8 cellular contexts compared by ENCODE assay signal in the genomic region with DNA sequence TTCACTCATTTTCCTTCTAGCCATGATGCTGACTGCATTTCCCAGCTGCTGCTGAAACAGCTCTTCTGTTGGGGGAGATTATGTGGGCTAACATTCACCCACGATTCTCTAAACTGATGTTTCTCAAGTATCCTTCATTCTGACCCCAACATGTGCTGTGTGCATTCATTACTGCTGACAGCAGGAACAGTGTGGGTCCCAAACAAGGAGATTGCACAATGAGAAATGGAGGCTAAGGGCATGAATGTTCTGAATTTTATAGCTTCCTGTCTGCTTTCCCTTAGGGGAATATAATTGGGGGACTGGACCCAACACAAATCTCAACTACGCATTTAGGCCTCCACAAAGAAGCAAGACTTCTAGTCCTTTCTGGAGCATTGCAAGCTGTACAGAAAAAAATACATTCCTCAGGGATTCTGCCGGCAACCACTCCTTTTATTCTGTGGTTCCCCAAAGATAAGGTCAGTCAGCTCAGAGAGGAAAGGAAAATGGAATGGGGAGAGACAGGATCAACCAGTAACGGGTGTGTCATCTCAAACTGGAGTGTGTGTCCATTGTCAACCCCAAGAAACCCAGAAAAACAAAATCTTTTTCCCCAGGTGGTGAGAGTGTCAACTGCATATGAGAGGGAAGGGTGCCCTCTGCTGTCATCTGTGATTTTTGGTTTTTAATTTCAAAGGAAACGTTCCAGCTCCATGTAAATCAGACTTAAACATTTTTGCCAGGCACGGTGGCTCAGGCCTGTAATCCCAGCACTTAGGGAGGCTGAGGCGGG.
DNase-seq lines count a peak whose midpoint lies in the region; ATAC-seq and TF ChIP-seq lines count a peak whose summit lies in the region.

No MANE protein-coding gene starts in this region.

- H3K36me3 ChIP-seq in muscle layer of colon (ENCODE audit: insufficient read depth, low read length) (no peaks in the 10 kb centered on the region), testis (ENCODE audit: low read depth, missing control alignments) (no peaks in the 10 kb centered on the region)

- no peak overlapping the region for H3K4me3 ChIP-seq in muscle layer of colon (ENCODE audit: low read depth in 1 of 2, low read length in 2 of 2)
- H3K4me3 ChIP-seq in testis: no peak overlapping the region

- H3K9me3 ChIP-seq in muscle layer of colon (ENCODE audit: low read length): no peaks in the 10 kb centered on the region
- H3K9me3 ChIP-seq in testis: no peaks in the 10 kb centered on the region

- intact Hi-C loops in testis (cut with DNase I; ENCODE audit: low total_unique reads): loop anchor here (5.0 kb wide), 1 partner anchor 516 kb away; no protein-coding TSS in a partner anchor

- H3K27me3 ChIP-seq in muscle layer of colon (ENCODE audit: control insufficient read depth in 1 of 2, insufficient read depth in 2 of 2, low read length in 2 of 2): peaks cover 0 to 4% of the 10 kb centered on the region in 2 donors
- H3K27me3 ChIP-seq in testis: no peaks in the 10 kb centered on the region

- DNase-seq in NCI-H1436 (lab: John Stamatoyannopoulos, UW) (peak; percentile 33), NCI-H1436 treated with DMSO at 0.1 percent for 48 hours (lab: John Stamatoyannopoulos, UW) (no peak), NCI-H345 treated with DMSO at 0.1 percent for 48 hours (lab: John Stamatoyannopoulos, UW; ENCODE audit: unreplicated experiment) (peak; percentile 21), epithelial cell of prostate (ENCODE audit: low read depth, low spot score) (peak; percentile 70), testis (peak; percentile 42)
- DNase-seq in activated CD4-positive, alpha-beta T cell treated with anti-CD3 and anti-CD28 coated beads, Interleukin-2, amount 50 U/mL, for 4 hours: peak; percentile 12 to 14

- TF ChIP-seq POLR2A in testis (IDR thresholded peaks at IDR 0.05): no peak

- peak; percentile 70 for ATAC-seq in HG02981 (IDR thresholded peaks at IDR 0.05; ENCODE audit: unreplicated experiment)

- 15 to 23% methylated on average over 5 to 7 of the region's 7 CpGs for WGBS in testis, 2 donors

- no peak overlapping the region for H3K9ac ChIP-seq in muscle layer of colon (ENCODE audit: low read length)

- H3K27ac ChIP-seq in epithelial cell of prostate (peak overlapping the region; percentile 85), muscle layer of colon (ENCODE audit: low read depth, low read length) (peak overlapping the region; percentile 1), testis (peak overlapping the region; percentile 44 to 68)

- TF ChIP-seq CTCF in testis (IDR thresholded peaks at IDR 0.05): peak; percentile 21 to 73 (median 67)

- H3K4me1 ChIP-seq in muscle layer of colon (ENCODE audit: insufficient read depth, low read length) (peaks cover 5% of the 10 kb centered on the region), testis (peaks cover 6% of the 10 kb centered on the region)

Comparison
In these comparisons a context has a peak if more than half of its experiments do, and no peak if none do; other contexts are left out.
1. H3K27ac ChIP-seq: peak in every context shown above with its lines; median percentile 85 in epithelial cell of prostate; 56 in testis; 1 in muscle layer of colon.